33 cellular contexts compared by ENCODE assay signal in genomic region chr10:3487228-3487627, GRCh38.
DNase-seq lines count a peak whose midpoint lies in the region; ATAC-seq and TF ChIP-seq lines count a peak whose summit lies in the region.
"Had no signal": no experiment of that assay in that cellular context is flagged by ENCODE, and none has a peak within 500 bp of the region (broad histone marks: within the 10 kb centered on the region; RNA-seq: fewer than 3 reads in every experiment).

No MANE protein-coding gene starts in this region.

- intact Hi-C loops in naive thymus-derived CD4-positive, alpha-beta T cell (cut with micrococcal nuclease) = no loop called here

- TF ChIP-seq CTCF in foreskin keratinocyte (conservative IDR thresholded peaks at IDR 0.05) = no peak
- TF ChIP-seq CTCF in neural progenitor cell (IDR thresholded peaks at IDR 0.05) = no peak

- CTCF ChIA-PET in naive thymus-derived CD4-positive, alpha-beta T cell (lab: Charles Lee) = no interaction called here

- H3K4me2 ChIP-seq in BLaER1 treated with 17β-estradiol and CSF1 and Interleukin-3, amounts not matched to agents 10 nM and 100 nM = peak overlapping the region; percentile 81 to 89 (median 84)
- no peak overlapping the region for H3K4me2 ChIP-seq in neural progenitor cell

- peak overlapping the region in 5 of 11 experiments; percentile 24 to 74 (median 40); a peak in 6 of 22 replicates for H3K9ac ChIP-seq in BLaER1 treated with 17β-estradiol and CSF1 and Interleukin-3, amounts not matched to agents 10 nM and 100 nM
- H3K9ac ChIP-seq in neural progenitor cell = no peak overlapping the region
- H3K9ac ChIP-seq: parathyroid adenoma had no signal

- peak overlapping the region; percentile 47 for H3K27ac Mint-ChIP-seq in T-helper 17 cell
- peak overlapping the region; percentile 81 for H3K27ac Mint-ChIP-seq in neural progenitor cell
- H3K27ac Mint-ChIP-seq in naive thymus-derived CD4-positive, alpha-beta T cell = peak overlapping the region in 2 of 9 donors; percentile 15 to 16
- H3K27ac Mint-ChIP-seq: activated naive CD8-positive, alpha-beta T cell; CD8-positive, alpha-beta T cell; IgD-negative memory B cell; T-helper 1 cell treated with Interleukin-12 subunit alpha and Interleukin-12 subunit beta and Interleukin-4 antibody, amounts not matched to agents 30 μg/mL and 1 μg/mL, for 36 hours had no signal

- DNase-seq in T-helper 17 cell = no peak
- DNase-seq in foreskin keratinocyte = no peak
- no peak for DNase-seq in neural progenitor cell (ENCODE audit: low spot score)
- no peak for DNase-seq in NK-92 (lab: John Stamatoyannopoulos, UW; ENCODE audit: unreplicated experiment)
- no peak for DNase-seq in naive thymus-derived CD4-positive, alpha-beta T cell
- DNase-seq: activated CD4-positive, alpha-beta T cell treated with anti-CD3 and anti-CD28 coated beads for 4 hours; caudate nucleus; CD8-positive, alpha-beta T cell; dermis blood vessel endothelial cell; gastrocnemius medialis; GF-D8; H7; hippocampal formation; left lung; NCI-H1048; NCI-H187; NCI-H2171; NCI-H510A; nephron progenitor cell; OCI-M1; right cardiac atrium; stimulated activated CD4-positive, alpha-beta T cell treated with anti-CD3 and anti-CD28 coated beads, Interleukin-12 subunit alpha, Interleukin-12 subunit beta, amount 100 ng/mL, for 4 hours; stimulated activated CD4-positive, alpha-beta T cell treated with anti-CD3 and anti-CD28 coated beads, Interleukin-4, amount 100 ng/mL, for 24 hours; stimulated activated naive CD4-positive, alpha-beta T cell treated with Interleukin-2 at 50 U/mL for 16 hours; uterus had no signal

- H4K20me1 ChIP-seq in BLaER1 treated with 17β-estradiol and CSF1 and Interleukin-3, amounts not matched to agents 10 nM and 100 nM = no peaks in the 10 kb centered on the region
- H4K20me1 ChIP-seq in neural progenitor cell (ENCODE audit: low read depth) = no peaks in the 10 kb centered on the region

- no peaks in the 10 kb centered on the region for H3K36me3 ChIP-seq in BLaER1 treated with 17β-estradiol and CSF1 and Interleukin-3, amounts not matched to agents 10 nM and 100 nM
- no peaks in the 10 kb centered on the region for H3K36me3 ChIP-seq in neural progenitor cell
- H3K36me3 ChIP-seq in naive thymus-derived CD4-positive, alpha-beta T cell (ENCODE audit: control insufficient read depth in 2 of 3, insufficient read depth in 3 of 3, low read length in 3 of 3) = no peaks in the 10 kb centered on the region
- H3K36me3 ChIP-seq: gastrocnemius medialis, left lung, thoracic aorta, uterus had no signal

- no peaks in the 10 kb centered on the region for H3K27me3 ChIP-seq in BLaER1 treated with 17β-estradiol and CSF1 and Interleukin-3, amounts not matched to agents 10 nM and 100 nM
- H3K27me3 ChIP-seq in foreskin keratinocyte (no peaks in the 10 kb centered on the region), neural progenitor cell (no peaks in the 10 kb centered on the region)
- no peaks in the 10 kb centered on the region for H3K27me3 ChIP-seq in naive thymus-derived CD4-positive, alpha-beta T cell (ENCODE audit: control insufficient read depth in 2 of 2, insufficient read depth in 2 of 2, low read length in 2 of 2)
- H3K27me3 ChIP-seq: gastrocnemius medialis, left lung, uterus had no signal

- H3K4me1 Mint-ChIP-seq in T-helper 17 cell (peaks cover 14% of the 10 kb centered on the region), neural progenitor cell (peaks cover 43% of the 10 kb centered on the region)
- peaks cover 10 to 21% (median 12%) of the 10 kb centered on the region in 7 donors for H3K4me1 Mint-ChIP-seq in naive thymus-derived CD4-positive, alpha-beta T cell

- H2AFZ ChIP-seq in neural progenitor cell (replicated peaks) = no peak overlapping the region
- H2AFZ ChIP-seq: parathyroid adenoma had no signal

- POLR2A ChIA-PET in naive thymus-derived CD4-positive, alpha-beta T cell (lab: Charles Lee) = no interaction called here

- H3K4me3 ChIP-seq in BLaER1 treated with 17β-estradiol and CSF1 and Interleukin-3, amounts not matched to agents 10 nM and 100 nM = no peak overlapping the region
- H3K4me3 ChIP-seq in neural progenitor cell = no peak overlapping the region
- H3K4me3 ChIP-seq in naive thymus-derived CD4-positive, alpha-beta T cell (ENCODE audit: low read length) = no peak overlapping the region
- H3K4me3 ChIP-seq: gastrocnemius medialis, left lung, SK-N-MC, thoracic aorta, uterus had no signal

- H3K79me2 ChIP-seq in neural progenitor cell (ENCODE audit: low read depth) = no peaks in the 10 kb centered on the region
- H3K79me2 ChIP-seq: parathyroid adenoma had no signal

- H3K27me3 Mint-ChIP-seq in T-helper 17 cell (no peaks in the 10 kb centered on the region), neural progenitor cell (ENCODE audit: insufficient read depth, low read depth) (peaks cover 10% of the 10 kb centered on the region)
- peaks cover 0 to 21% (median 6%) of the 10 kb centered on the region in 5 donors for H3K27me3 Mint-ChIP-seq in naive thymus-derived CD4-positive, alpha-beta T cell

- ATAC-seq in T-helper 17 cell = no peak
- no peak for ATAC-seq in foreskin keratinocyte
- no peak for ATAC-seq in HG03342 (IDR thresholded peaks at IDR 0.05; ENCODE audit: unreplicated experiment)
- ATAC-seq in naive thymus-derived CD4-positive, alpha-beta T cell = no peak
- ATAC-seq: CD8-positive, alpha-beta T cell; gastrocnemius medialis; right cardiac atrium had no signal

- H3K9me3 ChIP-seq in BLaER1 treated with 17β-estradiol and CSF1 and Interleukin-3, amounts not matched to agents 10 nM and 100 nM (replicated peaks in 1 of 11) = peaks cover 0 to 23% (median 19%) of the 10 kb centered on the region in 11 experiments; a peak in 18 of 22 replicates
- H3K9me3 ChIP-seq in T-helper 17 cell (ENCODE audit: control insufficient read depth, low read length, poor library complexity, severe bottlenecking) = no peaks in the 10 kb centered on the region
- H3K9me3 ChIP-seq in neural progenitor cell (ENCODE audit: low read depth) = no peaks in the 10 kb centered on the region
- peaks cover 0 to 6% (median 0%) of the 10 kb centered on the region in 3 experiments for H3K9me3 ChIP-seq in naive thymus-derived CD4-positive, alpha-beta T cell (ENCODE audit: control insufficient read depth in 2 of 3, low read length in 3 of 3)
- H3K9me3 ChIP-seq: gastrocnemius medialis, left lung, thoracic aorta, uterus had no signal

- no peaks in the 10 kb centered on the region for H3K36me3 Mint-ChIP-seq in T-helper 17 cell (ENCODE audit: low read depth)
- no peaks in the 10 kb centered on the region for H3K36me3 Mint-ChIP-seq in neural progenitor cell
- peaks cover 0 to 8% (median 4%) of the 10 kb centered on the region in 5 donors for H3K36me3 Mint-ChIP-seq in naive thymus-derived CD4-positive, alpha-beta T cell
- H3K36me3 Mint-ChIP-seq: CD8-positive, alpha-beta T cell had no signal

- peaks cover 12% of the 10 kb centered on the region for H3K9me3 Mint-ChIP-seq in neural progenitor cell
- peaks cover 0 to 29% (median 13%) of the 10 kb centered on the region in 11 donors for H3K9me3 Mint-ChIP-seq in naive thymus-derived CD4-positive, alpha-beta T cell

- H3K4me3 Mint-ChIP-seq in T-helper 17 cell = no peak overlapping the region
- H3K4me3 Mint-ChIP-seq in neural progenitor cell = no peak overlapping the region
- H3K4me3 Mint-ChIP-seq in naive thymus-derived CD4-positive, alpha-beta T cell = no peak overlapping the region
- H3K4me3 Mint-ChIP-seq: activated naive CD8-positive, alpha-beta T cell; CD8-positive, alpha-beta T cell; nephron progenitor cell; T-helper 1 cell treated with Interleukin-12 subunit alpha and Interleukin-12 subunit beta and Interleukin-4 antibody, amounts not matched to agents 30 μg/mL and 1 μg/mL, for 36 hours had no signal

- H3K27ac ChIP-seq in BLaER1 treated with 17β-estradiol and CSF1 and Interleukin-3, amounts not matched to agents 10 nM and 100 nM = peak overlapping the region in 10 of 11 experiments; percentile 18 to 89 (median 80); a peak in 14 of 22 replicates
- H3K27ac ChIP-seq in foreskin keratinocyte (peak overlapping the region; percentile 93), neural progenitor cell (no peak overlapping the region)
- H3K27ac ChIP-seq in naive thymus-derived CD4-positive, alpha-beta T cell (ENCODE audit: low read depth, low read length) = no peak overlapping the region
- H3K27ac ChIP-seq: gastrocnemius medialis, left lung, parathyroid adenoma, SK-N-MC, thoracic aorta, uterus had no signal

- H3F3A ChIP-seq in neural progenitor cell (ENCODE audit: low read depth) = no peaks in the 10 kb centered on the region

- H3K4me1 ChIP-seq in BLaER1 treated with 17β-estradiol and CSF1 and Interleukin-3, amounts not matched to agents 10 nM and 100 nM = peaks cover 52 to 61% (median 58%) of the 10 kb centered on the region in 10 experiments
- peaks cover 10% of the 10 kb centered on the region for H3K4me1 ChIP-seq in foreskin keratinocyte
- peaks cover 4% of the 10 kb centered on the region for H3K4me1 ChIP-seq in neural progenitor cell
- peaks cover 0 to 13% of the 10 kb centered on the region in 2 donors for H3K4me1 ChIP-seq in naive thymus-derived CD4-positive, alpha-beta T cell (ENCODE audit: control insufficient read depth in 2 of 2, insufficient read depth in 2 of 2, low read length in 2 of 2)
- H3K4me1 ChIP-seq: uterus had no signal

Comparison
In these comparisons a context has a peak if more than half of its experiments do, and no peak if none do; other contexts are left out.
1. H3K27ac ChIP-seq: peak in BLaER1 treated with 17β-estradiol and CSF1 and Interleukin-3, amounts not matched to agents 10 nM and 100 nM (10 of 11) and foreskin keratinocyte (single experiment); none in neural progenitor cell (single experiment) and naive thymus-derived CD4-positive, alpha-beta T cell (single experiment).